29 cellular contexts compared by ENCODE assay signal in genomic region chr15:92591275-92591674, GRCh38.
"Had no signal": no experiment of that assay in that cellular context is flagged by ENCODE, and none has a peak within 500 bp of the region (broad histone marks: within the 10 kb centered on the region; RNA-seq: fewer than 3 reads in every experiment).

No MANE protein-coding gene starts in this region.

- H3K27me3 ChIP-seq: ascending aorta, cardiac muscle cell had no signal

- ATAC-seq: activated CD8-positive, alpha-beta T cell treated with anti-CD3 and anti-CD28 coated beads for 36 hours; activated naive CD8-positive, alpha-beta T cell treated with anti-CD3 and anti-CD28 coated beads, Interleukin-2, amount 50 U/mL, for 24 hours; activated T-cell treated with anti-CD3 and anti-CD28 coated beads, Interleukin-2, amount 50 U/mL, for 4 hours; activated T-cell treated with anti-CD3 and anti-CD28 coated beads, Interleukin-2, amount 50 U/mL, for 72 hours; activated T-helper 17 cell treated with anti-CD3 and anti-CD28 coated beads, Interleukin-2, amount 50 U/mL, for 72 hours had no signal

- H3K4me1 ChIP-seq: ascending aorta had no signal

- H3K27ac ChIP-seq: ascending aorta, cardiac muscle cell, VCaP had no signal

- H3K9me3 ChIP-seq: ascending aorta had no signal

- DNase-seq: activated B cell treated with CpG ODN at 0.5 μM for 24 hours; activated CD4-positive, alpha-beta memory T cell treated with anti-CD3 and anti-CD28 coated beads for 36 hours; activated CD4-positive, alpha-beta T cell treated with anti-CD3 and anti-CD28 coated beads for 4 hours; activated CD4-positive, alpha-beta T cell treated with anti-CD3 and anti-CD28 coated beads, Interleukin-2, amount 10 ng/mL, durations not matched to agents 24 days and 14 days; activated CD4-positive, alpha-beta T cell treated with anti-CD3 and anti-CD28 coated beads, Interleukin-2, amount 50 U/mL, for 1 hour; activated CD4-positive, alpha-beta T cell treated with anti-CD3 and anti-CD28 coated beads, Interleukin-2, amount 50 U/mL, for 4 hours; activated CD4-positive, CD25-positive, alpha-beta regulatory T cell treated with anti-CD3 and anti-CD28 coated beads, Interleukin-2, amount 50 U/mL, for 72 hours; activated CD8-positive, alpha-beta memory T cell treated with anti-CD3 and anti-CD28 coated beads, Interleukin-2, amount 50 U/mL, for 4 hours; activated CD8-positive, alpha-beta T cell treated with anti-CD3 and anti-CD28 coated beads for 36 hours; activated effector memory CD4-positive, alpha-beta T cell treated with anti-CD3 and anti-CD28 coated beads, Interleukin-2, amount 50 U/mL, for 16 hours; activated gamma-delta T cell treated with Interleukin-2 at 50 U/mL for 16 hours; activated naive CD4-positive, alpha-beta T cell; activated naive CD4-positive, alpha-beta T cell treated with anti-CD3 and anti-CD28 coated beads for 36 hours; activated naive CD8-positive, alpha-beta T cell treated with anti-CD3 and anti-CD28 coated beads, Interleukin-2, amount 10 ng/mL, durations not matched to agents 7 days and 5 days; activated naive CD8-positive, alpha-beta T cell treated with anti-CD3 and anti-CD28 coated beads, Interleukin-2, amount 50 U/mL, for 24 hours; activated T-cell treated with anti-CD3 and anti-CD28 coated beads for 4 hours; activated T-cell treated with anti-CD3 and anti-CD28 coated beads, Interleukin-2, amount 50 U/mL, for 1 hour; activated T-cell treated with anti-CD3 and anti-CD28 coated beads, Interleukin-2, amount 50 U/mL, for 4 hours; activated T-cell treated with anti-CD3 and anti-CD28 coated beads, Interleukin-2, amount 50 U/mL, for 72 hours; amygdala; anterior cingulate cortex; central memory CD4-positive, alpha-beta T cell; T-helper 1 cell; T-helper 2 cell; T-helper 9 cell had no signal

- H3K4me3 ChIP-seq: ascending aorta, cardiac muscle cell had no signal
